Comparison of ENCODE assay signal across 14 cellular contexts in the genomic region with DNA sequence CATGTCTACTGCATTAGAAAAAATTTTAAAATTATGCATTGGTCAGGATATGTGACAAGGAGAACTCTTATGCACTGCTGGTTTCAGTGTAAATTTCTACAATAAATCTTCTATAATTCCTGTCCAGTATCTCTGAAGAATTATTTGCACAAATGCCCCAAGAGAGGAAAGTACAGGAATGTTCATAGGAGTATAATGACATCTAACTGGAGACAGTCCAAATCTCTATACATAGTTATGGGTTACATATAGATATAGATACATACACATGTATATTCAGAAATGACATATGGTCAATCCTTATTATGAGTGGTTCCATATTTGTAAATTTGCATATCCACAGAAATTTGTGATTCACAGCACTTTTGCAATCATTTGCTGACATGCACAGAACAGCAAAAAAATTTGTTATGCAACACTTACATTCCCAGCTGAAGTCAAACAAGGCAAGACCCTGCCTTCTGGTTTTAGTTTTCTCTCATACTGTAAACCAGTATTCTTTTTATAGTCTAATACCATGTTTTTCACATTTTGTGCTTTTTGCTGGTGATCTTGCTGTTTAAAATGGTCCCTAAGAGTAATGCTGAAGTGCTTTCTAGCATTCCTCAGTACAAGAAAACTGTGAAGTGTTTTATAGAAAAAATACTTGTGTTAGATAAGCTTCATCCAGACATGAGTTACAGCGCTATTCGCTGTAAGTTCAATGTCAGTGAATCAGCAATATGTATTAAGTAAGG.
DNase-seq lines count a peak whose midpoint lies in the region; ATAC-seq and TF ChIP-seq lines count a peak whose summit lies in the region.
"Had no signal": no experiment of that assay in that cellular context is flagged by ENCODE, and none has a peak within 500 bp of the region (broad histone marks: within the 10 kb centered on the region; RNA-seq: fewer than 3 reads in every experiment).

No MANE protein-coding gene starts in this region.

- no peaks in the 10 kb centered on the region for H3K27me3 Mint-ChIP-seq in activated CD4-positive, alpha-beta T cell treated with anti-CD3 and anti-CD28 coated beads, Interleukin-2, amount 10 ng/mL, durations not matched to agents 7 days and 5 days
- no peaks in the 10 kb centered on the region for H3K27me3 Mint-ChIP-seq in activated T-cell treated with anti-CD3 and anti-CD28 coated beads, Interleukin-2, amount 50 U/mL, for 72 hours (ENCODE audit: low read depth)
- H3K27me3 Mint-ChIP-seq in endothelial cell (ENCODE audit: unreplicated experiment) = no peaks in the 10 kb centered on the region
- H3K27me3 Mint-ChIP-seq: B cell; central memory CD8-positive, alpha-beta T cell had no signal

- no peaks in the 10 kb centered on the region for H3K9me3 Mint-ChIP-seq in activated CD4-positive, alpha-beta T cell treated with anti-CD3 and anti-CD28 coated beads, Interleukin-2, amount 10 ng/mL, durations not matched to agents 7 days and 5 days
- no peaks in the 10 kb centered on the region for H3K9me3 Mint-ChIP-seq in activated T-cell treated with anti-CD3 and anti-CD28 coated beads, Interleukin-2, amount 50 U/mL, for 72 hours
- no peaks in the 10 kb centered on the region for H3K9me3 Mint-ChIP-seq in endothelial cell (ENCODE audit: unreplicated experiment)
- H3K9me3 Mint-ChIP-seq: central memory CD8-positive, alpha-beta T cell had no signal

- TF ChIP-seq RAD21 in Ishikawa (IDR thresholded peaks at IDR 0.05; ENCODE audit: low read depth) = no peak

- TF ChIP-seq EP300 in Ishikawa (IDR thresholded peaks at IDR 0.05; ENCODE audit: borderline replicate concordance) = no peak

- H3K4me1 Mint-ChIP-seq in activated CD4-positive, alpha-beta T cell treated with anti-CD3 and anti-CD28 coated beads, Interleukin-2, amount 10 ng/mL, durations not matched to agents 7 days and 5 days = no peaks in the 10 kb centered on the region
- peaks cover 5% of the 10 kb centered on the region for H3K4me1 Mint-ChIP-seq in activated T-cell treated with anti-CD3 and anti-CD28 coated beads, Interleukin-2, amount 50 U/mL, for 72 hours (ENCODE audit: low read depth)
- H3K4me1 Mint-ChIP-seq in endothelial cell (ENCODE audit: unreplicated experiment) = no peaks in the 10 kb centered on the region

- no peaks in the 10 kb centered on the region for H3K9me3 ChIP-seq in body of pancreas
- H3K9me3 ChIP-seq: heart right ventricle, sigmoid colon had no signal

- no peaks in the 10 kb centered on the region for H3K36me3 Mint-ChIP-seq in activated CD4-positive, alpha-beta T cell treated with anti-CD3 and anti-CD28 coated beads, Interleukin-2, amount 10 ng/mL, durations not matched to agents 7 days and 5 days (ENCODE audit: low read depth)
- H3K36me3 Mint-ChIP-seq in activated T-cell treated with anti-CD3 and anti-CD28 coated beads, Interleukin-2, amount 50 U/mL, for 72 hours (ENCODE audit: insufficient read depth in 2 of 2) = no peaks in the 10 kb centered on the region
- H3K36me3 Mint-ChIP-seq in endothelial cell (ENCODE audit: low read depth, unreplicated experiment) = no peaks in the 10 kb centered on the region

- peak overlapping the region; percentile 93 for H3K27ac ChIP-seq in ACC112 (ENCODE audit: low read depth, low read length)
- H3K27ac ChIP-seq in body of pancreas = peak overlapping the region in 2 of 4 donors; percentile 41 to 63
- H3K27ac ChIP-seq: sigmoid colon had no signal

- peak overlapping the region; percentile 81 for H2AFZ ChIP-seq in ACC112 (ENCODE audit: low read length, unreplicated experiment)

- CTCF ChIA-PET in activated CD4-positive, alpha-beta T cell treated with anti-CD3 and anti-CD28 coated beads, Interleukin-2, amount 10 ng/mL, durations not matched to agents 7 days and 5 days (lab: Charles Lee) = no interaction called here

- peak overlapping the region; percentile 72 for H3K4me3 ChIP-seq in ACC112 (ENCODE audit: low read depth, low read length)
- H3K4me3 ChIP-seq in body of pancreas = no peak overlapping the region
- H3K4me3 ChIP-seq: heart right ventricle, sigmoid colon had no signal

- H3K36me3 ChIP-seq in ACC112 (ENCODE audit: insufficient read depth, low read length) (no peaks in the 10 kb centered on the region), body of pancreas (replicated peaks in 1 of 2; ENCODE audit: insufficient read depth in 1 of 2, low read depth in 2 of 2) (no peaks in the 10 kb centered on the region)

- H3K79me2 ChIP-seq in ACC112 (ENCODE audit: control insufficient read depth, insufficient read depth, low read length, unreplicated experiment) = no peaks in the 10 kb centered on the region

- DNase-seq in body of pancreas (peak in 1 of 4 donors; percentile 11), left lobe of liver (ENCODE audit: low spot score) (no peak), endothelial cell (ENCODE audit: low spot score) (no peak)
- no peak for DNase-seq in NK-92 treated with Interleukin-12 subunit alpha and Interleukin-12 subunit beta, amount 100 ng/mL, for 24 hours (lab: John Stamatoyannopoulos, UW)
- DNase-seq in activated CD4-positive, alpha-beta T cell treated with anti-CD3 and anti-CD28 coated beads, Interleukin-2, amount 10 ng/mL, durations not matched to agents 7 days and 5 days = no peak
- no peak for DNase-seq in activated T-cell treated with anti-CD3 and anti-CD28 coated beads, Interleukin-2, amount 50 U/mL, for 72 hours
- DNase-seq: heart right ventricle, midbrain, NCI-H1930, sigmoid colon had no signal

- TF ChIP-seq CTCF in body of pancreas (IDR thresholded peaks at IDR 0.05) (no peak), endothelial cell (IDR thresholded peaks at IDR 0.05; ENCODE audit: unreplicated experiment) (no peak)

- ATAC-seq in body of pancreas = peak; percentile 64
- peak; percentile 82 for ATAC-seq in left lobe of liver
- no peak for ATAC-seq in activated T-cell treated with anti-CD3 and anti-CD28 coated beads, Interleukin-2, amount 50 U/mL, for 72 hours (replicated peaks in 1 of 2)

- WGBS in body of pancreas, 2 donors = 19 to 28% methylated on average over 2 of the region's 2 CpGs

- peaks cover 27% of the 10 kb centered on the region for H3K4me1 ChIP-seq in ACC112 (ENCODE audit: control insufficient read depth, insufficient read depth, low read length, unreplicated experiment)
- H3K4me1 ChIP-seq in body of pancreas = peaks cover 11% of the 10 kb centered on the region

- TF ChIP-seq POLR2A in body of pancreas (IDR thresholded peaks at IDR 0.05) = no peak

- POLR2A ChIA-PET in activated CD4-positive, alpha-beta T cell treated with anti-CD3 and anti-CD28 coated beads, Interleukin-2, amount 10 ng/mL, durations not matched to agents 7 days and 5 days (lab: Charles Lee) = no interaction called here

- H3K27ac Mint-ChIP-seq in activated CD4-positive, alpha-beta T cell treated with anti-CD3 and anti-CD28 coated beads, Interleukin-2, amount 10 ng/mL, durations not matched to agents 7 days and 5 days = no peak overlapping the region
- no peak overlapping the region for H3K27ac Mint-ChIP-seq in activated T-cell treated with anti-CD3 and anti-CD28 coated beads, Interleukin-2, amount 50 U/mL, for 72 hours
- no peak overlapping the region for H3K27ac Mint-ChIP-seq in endothelial cell (ENCODE audit: unreplicated experiment)
- H3K27ac Mint-ChIP-seq: B cell had no signal

- H3K4me3 Mint-ChIP-seq in activated CD4-positive, alpha-beta T cell treated with anti-CD3 and anti-CD28 coated beads, Interleukin-2, amount 10 ng/mL, durations not matched to agents 7 days and 5 days = no peak overlapping the region
- no peak overlapping the region for H3K4me3 Mint-ChIP-seq in activated T-cell treated with anti-CD3 and anti-CD28 coated beads, Interleukin-2, amount 50 U/mL, for 72 hours
- no peak overlapping the region for H3K4me3 Mint-ChIP-seq in endothelial cell (ENCODE audit: unreplicated experiment)
- H3K4me3 Mint-ChIP-seq: B cell; central memory CD8-positive, alpha-beta T cell had no signal

- H3K27me3 ChIP-seq in ACC112 (ENCODE audit: insufficient read depth, low read length) (no peaks in the 10 kb centered on the region), body of pancreas (no peaks in the 10 kb centered on the region)
- H3K27me3 ChIP-seq: heart right ventricle, sigmoid colon had no signal

- intact Hi-C loops in body of pancreas (cut with DNase I) = no loop called here

TF ChIP-seq in Ishikawa, 13 proteins besides CTCF, POLR2A, EP300 and RAD21:
- TF ChIP-seq CEBPB (IDR thresholded peaks at IDR 0.05) = 0 out of 2 replicates have a peak, but pooled peaks have one; percentile 31
- TF ChIP-seq FOXM1 (IDR thresholded peaks at IDR 0.05; ENCODE audit: borderline replicate concordance, low read depth) = no peak
- no peak for TF ChIP-seq NFIC (IDR thresholded peaks at IDR 0.05)

Comparison
In these comparisons a context has a peak if more than half of its experiments do, and no peak if none do; other contexts are left out.
1. ATAC-seq: peak in body of pancreas (single experiment) and left lobe of liver (single experiment); none in activated T-cell treated with anti-CD3 and anti-CD28 coated beads, Interleukin-2, amount 50 U/mL, for 72 hours (0 of 2).